ENCODE assay signal across 16 cellular contexts in the genomic region with DNA sequence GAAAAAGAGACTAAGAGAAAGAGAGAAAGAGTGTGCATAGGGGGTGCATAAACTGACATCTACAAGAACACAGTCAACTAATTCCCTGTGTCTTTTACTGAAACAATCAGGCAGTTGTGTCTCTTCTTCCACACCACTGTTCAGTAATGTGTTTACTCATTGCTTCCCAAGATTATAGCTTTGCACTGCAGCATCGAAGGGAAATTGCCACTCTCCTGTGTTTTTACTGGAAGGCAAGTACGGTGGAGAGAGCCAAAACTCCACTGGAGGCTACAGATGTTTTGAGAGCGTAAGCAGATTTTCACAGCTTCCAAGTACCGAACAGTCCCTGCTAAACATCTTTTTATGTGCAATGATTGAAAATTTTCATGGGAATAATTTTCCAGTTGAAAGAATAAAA.
A peak's percentile ranks its signal among the peaks of the same experiment; 100 is the strongest.
DNase-seq lines count a peak whose midpoint lies in the region; ATAC-seq, FAIRE-seq and TF ChIP-seq lines count a peak whose summit lies in the region.
"Had no signal": no experiment of that assay in that cellular context is flagged by ENCODE, and none has a peak within 500 bp of the region (broad histone marks: within the 10 kb centered on the region; RNA-seq: fewer than 3 reads in every experiment).

No MANE protein-coding gene starts in this region.

- CTCF ChIA-PET in activated CD4-positive, alpha-beta T cell treated with anti-CD3 and anti-CD28 coated beads, Interleukin-2, amount 10 ng/mL, durations not matched to agents 7 days and 5 days (lab: Charles Lee), result no interaction called here

- no peaks in the 10 kb centered on the region for H3K4me1 Mint-ChIP-seq in activated CD4-positive, alpha-beta T cell treated with anti-CD3 and anti-CD28 coated beads, Interleukin-2, amount 10 ng/mL, durations not matched to agents 7 days and 5 days
- H3K4me1 Mint-ChIP-seq: naive thymus-derived CD8-positive, alpha-beta T cell had no signal

- H3K9me3 ChIP-seq in osteoblast (ENCODE audit: low read depth, low read length), result no peaks in the 10 kb centered on the region
- H3K9me3 ChIP-seq: stomach had no signal

- H4K20me1 ChIP-seq in osteoblast (ENCODE audit: insufficient read depth, low read length), result no peaks in the 10 kb centered on the region

- H3K36me3 ChIP-seq in osteoblast (ENCODE audit: insufficient read depth, low read length), result no peaks in the 10 kb centered on the region
- H3K36me3 ChIP-seq: stomach had no signal

- peak overlapping the region; percentile 90 for H3K27ac ChIP-seq in osteoblast (ENCODE audit: low read depth, low read length)

- no peak overlapping the region for H3K4me3 ChIP-seq in fibroblast of the aortic adventitia (ENCODE audit: low read depth, low read length)
- H3K4me3 ChIP-seq in osteoblast (ENCODE audit: insufficient read depth, low read length), result peak overlapping the region; percentile 57
- H3K4me3 ChIP-seq: stomach had no signal

- peak overlapping the region; percentile 5 for H2AFZ ChIP-seq in osteoblast (ENCODE audit: low read length)

- no peak for TF ChIP-seq POLR2A in GM12891 (IDR thresholded peaks at IDR 0.05; ENCODE audit: low read depth, low read length)

- peaks cover 17% of the 10 kb centered on the region for H3K4me1 ChIP-seq in osteoblast (ENCODE audit: insufficient read depth, low read length)
- H3K4me1 ChIP-seq: stomach had no signal

- POLR2A ChIA-PET in activated CD4-positive, alpha-beta T cell treated with anti-CD3 and anti-CD28 coated beads, Interleukin-2, amount 10 ng/mL, durations not matched to agents 7 days and 5 days (lab: Charles Lee), result no interaction called here

- H3K27me3 Mint-ChIP-seq in activated CD4-positive, alpha-beta T cell treated with anti-CD3 and anti-CD28 coated beads, Interleukin-2, amount 10 ng/mL, durations not matched to agents 7 days and 5 days, result peaks cover 2% of the 10 kb centered on the region

- no peak for TF ChIP-seq CTCF in AG09319 (IDR thresholded peaks at IDR 0.05; ENCODE audit: low read depth, low read length)
- TF ChIP-seq CTCF in fibroblast of the aortic adventitia (IDR thresholded peaks at IDR 0.05; ENCODE audit: insufficient read depth, low read length), result no peak
- no peak for TF ChIP-seq CTCF in osteoblast (IDR thresholded peaks at IDR 0.05; ENCODE audit: extremely low read depth, low read depth, low read length)

- DNase-seq in AG09319 (ENCODE audit: extremely low read depth, low read depth) (peak; percentile 8), SK-MEL-5 (ENCODE audit: low read depth, low spot score) (peak; percentile 69), fibroblast of the aortic adventitia (ENCODE audit: low read depth) (peak; percentile 86), osteoblast (ENCODE audit: insufficient read length, low spot score, missing footprints) (no peak), T1000 (lab: John Stamatoyannopoulos, UW) (no peak), GM12891 (ENCODE audit: insufficient read length, low spot score) (no peak)
- DNase-seq in activated CD4-positive, alpha-beta T cell treated with anti-CD3 and anti-CD28 coated beads, Interleukin-2, amount 10 ng/mL, durations not matched to agents 7 days and 5 days, result no peak
- no peak for DNase-seq in activated naive CD4-positive, alpha-beta T cell treated with anti-CD3 and anti-CD28 coated beads, Interleukin-2, amount 50 U/mL, for 72 hours (ENCODE audit: low spot score in 2 of 2)
- DNase-seq: activated CD4-positive, alpha-beta T cell treated with anti-CD3 and anti-CD28 coated beads, Interleukin-2, amount 50 U/mL, for 1 hour; activated gamma-delta T cell treated with Interleukin-2 at 50 U/mL for 16 hours; AML-193; MV-4-11; naive thymus-derived CD8-positive, alpha-beta T cell; NCI-H69; stimulated activated CD4-positive, alpha-beta T cell treated with anti-CD3 and anti-CD28 coated beads, Interleukin-4, amount 100 ng/mL, for 1 hour; stomach had no signal

- H3K4me3 Mint-ChIP-seq in activated CD4-positive, alpha-beta T cell treated with anti-CD3 and anti-CD28 coated beads, Interleukin-2, amount 10 ng/mL, durations not matched to agents 7 days and 5 days, result no peak overlapping the region
- H3K4me3 Mint-ChIP-seq: naive thymus-derived CD8-positive, alpha-beta T cell had no signal

- H3K9me3 Mint-ChIP-seq in activated CD4-positive, alpha-beta T cell treated with anti-CD3 and anti-CD28 coated beads, Interleukin-2, amount 10 ng/mL, durations not matched to agents 7 days and 5 days, result no peaks in the 10 kb centered on the region
- H3K9me3 Mint-ChIP-seq in activated naive CD4-positive, alpha-beta T cell treated with anti-CD3 and anti-CD28 coated beads, Interleukin-2, amount 50 U/mL, for 72 hours, result no peaks in the 10 kb centered on the region

- no peaks in the 10 kb centered on the region for H3K79me2 ChIP-seq in osteoblast (ENCODE audit: insufficient read depth, low read length)

- no peak for ATAC-seq in activated naive CD4-positive, alpha-beta T cell treated with anti-CD3 and anti-CD28 coated beads, Interleukin-2, amount 50 U/mL, for 72 hours
- ATAC-seq: naive thymus-derived CD8-positive, alpha-beta T cell had no signal

- H3K27ac Mint-ChIP-seq in activated CD4-positive, alpha-beta T cell treated with anti-CD3 and anti-CD28 coated beads, Interleukin-2, amount 10 ng/mL, durations not matched to agents 7 days and 5 days, result no peak overlapping the region
- no peak overlapping the region for H3K27ac Mint-ChIP-seq in activated naive CD4-positive, alpha-beta T cell treated with anti-CD3 and anti-CD28 coated beads, Interleukin-2, amount 50 U/mL, for 72 hours
- H3K27ac Mint-ChIP-seq: naive thymus-derived CD8-positive, alpha-beta T cell had no signal

- H3K4me2 ChIP-seq in osteoblast (ENCODE audit: insufficient read depth, low read length), result peak overlapping the region; percentile 82

- no peak for FAIRE-seq in GM12891 (lab: Jason Lieb, UNC)

- H3K36me3 Mint-ChIP-seq in activated CD4-positive, alpha-beta T cell treated with anti-CD3 and anti-CD28 coated beads, Interleukin-2, amount 10 ng/mL, durations not matched to agents 7 days and 5 days (ENCODE audit: low read depth), result no peaks in the 10 kb centered on the region
- H3K36me3 Mint-ChIP-seq in activated naive CD4-positive, alpha-beta T cell treated with anti-CD3 and anti-CD28 coated beads, Interleukin-2, amount 50 U/mL, for 72 hours, result no peaks in the 10 kb centered on the region
- H3K36me3 Mint-ChIP-seq: naive thymus-derived CD8-positive, alpha-beta T cell had no signal

- in situ Hi-C loops in SK-MEL-5 (cut with HindIII; ENCODE audit: low pct_unique_long_range_greater_than_20kb, low sequenced_read_pairs), result no loop called here

- H3K27me3 ChIP-seq in osteoblast (ENCODE audit: insufficient read depth, low read length), result no peaks in the 10 kb centered on the region
- H3K27me3 ChIP-seq: stomach had no signal

TF ChIP-seq in GM12891, 5 proteins besides CTCF, POLR2A, EP300 and RAD21:
- TF ChIP-seq TAF1 (IDR thresholded peaks at IDR 0.05; ENCODE audit: low read depth, low read length) (no peak), SPI1 (IDR thresholded peaks at IDR 0.05; ENCODE audit: low read depth, low read length) (no peak), POU2F2 (IDR thresholded peaks at IDR 0.05; ENCODE audit: low read depth, low read length) (no peak), POLR2AphosphoS5 (IDR thresholded peaks at IDR 0.05; ENCODE audit: low read depth, low read length) (no peak), PAX5 (IDR thresholded peaks at IDR 0.05; ENCODE audit: insufficient read depth, low read length, severe bottlenecking) (no peak)

Comparison
In these comparisons a context has a peak if more than half of its experiments do, and no peak if none do; other contexts are left out.
1. DNase-seq: peak in AG09319 (single experiment), SK-MEL-5 (single experiment) and fibroblast of the aortic adventitia (single experiment); none in osteoblast (single experiment), T1000 (single experiment), GM12891 (single experiment), activated CD4-positive, alpha-beta T cell treated with anti-CD3 and anti-CD28 coated beads, Interleukin-2, amount 10 ng/mL, durations not matched to agents 7 days and 5 days (single experiment) and activated naive CD4-positive, alpha-beta T cell treated with anti-CD3 and anti-CD28 coated beads, Interleukin-2, amount 50 U/mL, for 72 hours (0 of 2).